ENCODE assay signal across 15 cellular contexts in genomic region chr2:181578829-181579228, GRCh38.
"Had no signal": no experiment of that assay in that cellular context is flagged by ENCODE, and none has a peak within 500 bp of the region (broad histone marks: within the 10 kb centered on the region; RNA-seq: fewer than 3 reads in every experiment).

No MANE protein-coding gene starts in this region.

- ATAC-seq: lower lobe of right lung; naive thymus-derived CD8-positive, alpha-beta T cell; psoas muscle; sciatic nerve; stimulated activated effector memory CD8-positive, alpha-beta T cell treated with anti-CD3 and anti-CD28 coated beads, Interleukin-12 subunit alpha, Interleukin-12 subunit beta, amount 100 ng/mL, for 72 hours had no signal

- H3K27me3 Mint-ChIP-seq: type B pancreatic cell had no signal

- H3K27ac Mint-ChIP-seq: activated naive CD4-positive, alpha-beta T cell treated with anti-CD3 and anti-CD28 coated beads, Interleukin-2, amount 50 U/mL, for 24 hours; naive thymus-derived CD8-positive, alpha-beta T cell; stimulated activated effector memory CD8-positive, alpha-beta T cell treated with anti-CD3 and anti-CD28 coated beads, Interleukin-12 subunit alpha, Interleukin-12 subunit beta, amount 100 ng/mL, for 72 hours; type B pancreatic cell had no signal

- H3K9me3 Mint-ChIP-seq: activated naive CD4-positive, alpha-beta T cell treated with anti-CD3 and anti-CD28 coated beads, Interleukin-2, amount 50 U/mL, for 24 hours; stimulated activated effector memory CD8-positive, alpha-beta T cell treated with anti-CD3 and anti-CD28 coated beads, Interleukin-12 subunit alpha, Interleukin-12 subunit beta, amount 100 ng/mL, for 72 hours; type B pancreatic cell had no signal

- H3K36me3 Mint-ChIP-seq: activated naive CD4-positive, alpha-beta T cell treated with anti-CD3 and anti-CD28 coated beads, Interleukin-2, amount 50 U/mL, for 24 hours; naive thymus-derived CD8-positive, alpha-beta T cell; stimulated activated effector memory CD8-positive, alpha-beta T cell treated with anti-CD3 and anti-CD28 coated beads, Interleukin-12 subunit alpha, Interleukin-12 subunit beta, amount 100 ng/mL, for 72 hours; type B pancreatic cell had no signal

- H3K4me3 Mint-ChIP-seq: activated naive CD4-positive, alpha-beta T cell treated with anti-CD3 and anti-CD28 coated beads, Interleukin-2, amount 50 U/mL, for 24 hours; naive thymus-derived CD8-positive, alpha-beta T cell; stimulated activated effector memory CD8-positive, alpha-beta T cell treated with anti-CD3 and anti-CD28 coated beads, Interleukin-12 subunit alpha, Interleukin-12 subunit beta, amount 100 ng/mL, for 72 hours; type B pancreatic cell had no signal

- H3K4me1 Mint-ChIP-seq: activated naive CD4-positive, alpha-beta T cell treated with anti-CD3 and anti-CD28 coated beads, Interleukin-2, amount 50 U/mL, for 24 hours; naive thymus-derived CD8-positive, alpha-beta T cell; stimulated activated effector memory CD8-positive, alpha-beta T cell treated with anti-CD3 and anti-CD28 coated beads, Interleukin-12 subunit alpha, Interleukin-12 subunit beta, amount 100 ng/mL, for 72 hours had no signal

- DNase-seq: activated CD4-positive, alpha-beta T cell treated with anti-CD3 and anti-CD28 coated beads for 1 hour; activated CD4-positive, alpha-beta T cell treated with anti-CD3 and anti-CD28 coated beads, Interleukin-2, amount 50 U/mL, for 4 hours; activated gamma-delta T cell; cortex of kidney; hypothalamus; lower lobe of right lung; naive thymus-derived CD8-positive, alpha-beta T cell; ovary; psoas muscle; stimulated activated CD4-positive, alpha-beta T cell treated with anti-CD3 and anti-CD28 coated beads, Interleukin-4, amount 100 ng/mL, for 24 hours; stomach had no signal
